In the genomic region with DNA sequence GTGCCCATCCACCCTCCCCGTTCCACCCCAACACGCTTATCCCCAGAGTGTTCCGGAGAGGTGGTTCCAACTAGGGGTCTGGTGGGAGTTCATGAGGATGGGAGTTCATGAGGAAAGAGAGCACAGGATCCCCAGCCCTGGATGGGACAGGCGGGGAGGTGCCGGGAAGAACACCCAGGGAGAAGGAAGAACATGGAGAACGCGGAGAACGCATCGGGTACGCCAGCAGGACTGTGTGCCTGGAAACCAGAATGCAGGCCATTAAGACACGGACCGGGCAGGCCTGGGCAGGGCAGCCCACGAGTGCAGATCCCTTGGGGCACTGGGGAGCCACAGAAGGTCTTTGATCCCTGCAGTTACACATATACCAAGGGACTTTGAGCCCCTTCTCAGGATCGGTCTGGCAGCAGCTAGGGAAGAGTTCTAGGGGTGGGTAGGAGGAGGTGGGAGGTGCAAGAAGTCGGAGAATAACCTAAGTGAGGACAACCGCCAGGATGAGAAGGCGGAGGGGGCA, we compare ENCODE assay signal across 23 cellular contexts.
DNase-seq lines count a peak whose midpoint lies in the region; FAIRE-seq and TF ChIP-seq lines count a peak whose summit lies in the region.
"Had no signal": no experiment of that assay in that cellular context is flagged by ENCODE, and none has a peak within 500 bp of the region (broad histone marks: within the 10 kb centered on the region; RNA-seq: fewer than 3 reads in every experiment).

No MANE protein-coding gene starts in this region.

- no peaks in the 10 kb centered on the region for H3K36me3 ChIP-seq in astrocyte (ENCODE audit: insufficient read depth, low read length)
- no peaks in the 10 kb centered on the region for H3K36me3 ChIP-seq in neutrophil
- no peaks in the 10 kb centered on the region for H3K36me3 ChIP-seq in urinary bladder (ENCODE audit: insufficient read depth)
- H3K36me3 ChIP-seq in Karpas-422 (ENCODE audit: insufficient read depth, low read length): no peaks in the 10 kb centered on the region
- H3K36me3 ChIP-seq: ascending aorta had no signal

- TF ChIP-seq CTCF in HL-60 (IDR thresholded peaks at IDR 0.05; ENCODE audit: insufficient read depth, low read length) (no peak), astrocyte (IDR thresholded peaks at IDR 0.05; ENCODE audit: insufficient read depth, low read depth, low read length) (no peak), neutrophil (IDR thresholded peaks at IDR 0.05) (no peak)

- H3K4me2 ChIP-seq in astrocyte (ENCODE audit: low read length) (no peak overlapping the region), Karpas-422 (ENCODE audit: low read depth, low read length, poor library complexity, severe bottlenecking) (no peak overlapping the region)

- H3K27me3 ChIP-seq in HL-60 (ENCODE audit: insufficient read depth, poor library complexity, severe bottlenecking) (no peaks in the 10 kb centered on the region), astrocyte (ENCODE audit: insufficient read depth, low read length) (no peaks in the 10 kb centered on the region), neutrophil (no peaks in the 10 kb centered on the region), Karpas-422 (ENCODE audit: low read length) (no peaks in the 10 kb centered on the region)
- H3K27me3 ChIP-seq: ascending aorta had no signal

- H3K27ac Mint-ChIP-seq in astrocyte (ENCODE audit: unreplicated experiment): no peak overlapping the region
- H3K27ac Mint-ChIP-seq: activated naive CD4-positive, alpha-beta T cell treated with anti-CD3 and anti-CD28 coated beads, Interleukin-2, amount 50 U/mL, for 24 hours; CD4-positive, alpha-beta T cell; nephron progenitor cell had no signal

- no peak for FAIRE-seq in astrocyte (lab: Jason Lieb, UNC)
- FAIRE-seq: islet of Langerhans, small intestine had no signal

- no peaks in the 10 kb centered on the region for H3K4me1 Mint-ChIP-seq in astrocyte (ENCODE audit: low read depth, unreplicated experiment)
- H3K4me1 Mint-ChIP-seq: activated naive CD4-positive, alpha-beta T cell treated with anti-CD3 and anti-CD28 coated beads, Interleukin-2, amount 50 U/mL, for 24 hours had no signal

- H3K9ac ChIP-seq in astrocyte (ENCODE audit: low read length) (peak overlapping the region; percentile 61), Karpas-422 (ENCODE audit: low read length) (no peak overlapping the region)

- H3K79me2 ChIP-seq in astrocyte (ENCODE audit: insufficient read depth, low read length) (no peaks in the 10 kb centered on the region), Karpas-422 (ENCODE audit: low read length) (no peaks in the 10 kb centered on the region)

- no peaks in the 10 kb centered on the region for H3K36me3 Mint-ChIP-seq in astrocyte (ENCODE audit: low read depth, unreplicated experiment)
- H3K36me3 Mint-ChIP-seq: activated naive CD4-positive, alpha-beta T cell treated with anti-CD3 and anti-CD28 coated beads, Interleukin-2, amount 50 U/mL, for 24 hours had no signal

- H3K4me1 ChIP-seq in astrocyte (ENCODE audit: insufficient read depth, low read length) (peaks cover 12% of the 10 kb centered on the region), neutrophil (ENCODE audit: control insufficient read depth in 1 of 2, insufficient read depth in 1 of 2, low read depth in 1 of 2, low read length in 1 of 2) (peaks cover 23 to 31% of the 10 kb centered on the region in 2 experiments), urinary bladder (ENCODE audit: insufficient read depth) (no peaks in the 10 kb centered on the region), Karpas-422 (ENCODE audit: low read length) (no peaks in the 10 kb centered on the region)
- H3K4me1 ChIP-seq: ascending aorta had no signal

- no peaks in the 10 kb centered on the region for H3K9me3 Mint-ChIP-seq in astrocyte (ENCODE audit: unreplicated experiment)
- H3K9me3 Mint-ChIP-seq: activated naive CD4-positive, alpha-beta T cell treated with anti-CD3 and anti-CD28 coated beads, Interleukin-2, amount 50 U/mL, for 24 hours; CD4-positive, alpha-beta T cell had no signal

- H3K4me3 ChIP-seq in HL-60 (replicated peaks; ENCODE audit: insufficient read depth, low read length): no peak overlapping the region
- H3K4me3 ChIP-seq in astrocyte (ENCODE audit: insufficient read depth, low read depth, low read length): no peak overlapping the region
- H3K4me3 ChIP-seq in neutrophil (ENCODE audit: low read depth in 1 of 2, low read length in 1 of 2): peak overlapping the region in 1 of 2 experiments; percentile 64
- H3K4me3 ChIP-seq in urinary bladder (ENCODE audit: low read depth, low read length): no peak overlapping the region
- no peak overlapping the region for H3K4me3 ChIP-seq in Karpas-422 (ENCODE audit: low read length)
- H3K4me3 ChIP-seq: ascending aorta had no signal

- DNase-seq in HL-60 (ENCODE audit: low read depth in 1 of 2, low spot score in 1 of 2) (no peak), astrocyte (ENCODE audit: low read depth) (no peak), NCI-H2171 (lab: John Stamatoyannopoulos, UW) (no peak), NCI-H1694 (lab: John Stamatoyannopoulos, UW) (no peak), Karpas-422 (no peak)
- DNase-seq: activated CD4-positive, alpha-beta T cell treated with anti-CD3 and anti-CD28 coated beads, Interleukin-2, amount 50 U/mL, for 4 hours; activated CD4-positive, CD25-positive, alpha-beta regulatory T cell; activated CD8-positive, alpha-beta memory T cell treated with anti-CD3 and anti-CD28 coated beads, Interleukin-2, amount 50 U/mL, for 4 hours; CD4-positive, alpha-beta T cell; DMS 273 treated with DMSO at 0.1 percent for 48 hours; left ventricle myocardium superior; midbrain; MM.1S; NCI-H146; NCI-H510A treated with DMSO at 0.1 percent for 48 hours; nephron progenitor cell; small intestine; SW 1271 had no signal

- H3K9me3 ChIP-seq in astrocyte (ENCODE audit: insufficient read depth, low read depth, low read length) (peaks cover under 1% of the 10 kb centered on the region), neutrophil (no peaks in the 10 kb centered on the region), Karpas-422 (ENCODE audit: low read length) (no peaks in the 10 kb centered on the region)
- H3K9me3 ChIP-seq: ascending aorta had no signal

- no peaks in the 10 kb centered on the region for H3K9me2 ChIP-seq in Karpas-422 (replicated peaks; ENCODE audit: insufficient read depth, low read length)

- peak overlapping the region; percentile 99 for H3K27ac ChIP-seq in HL-60 (replicated peaks)
- H3K27ac ChIP-seq in astrocyte (ENCODE audit: low read depth, low read length): peak overlapping the region; percentile 67
- peak overlapping the region; percentile 94 for H3K27ac ChIP-seq in neutrophil
- peak overlapping the region; percentile 68 for H3K27ac ChIP-seq in urinary bladder (ENCODE audit: low read depth)
- H3K27ac ChIP-seq in Karpas-422 (ENCODE audit: low read length): no peak overlapping the region
- H3K27ac ChIP-seq: ascending aorta had no signal

- H2AFZ ChIP-seq in astrocyte (ENCODE audit: low read depth, low read length): no peak overlapping the region
- no peak overlapping the region for H2AFZ ChIP-seq in Karpas-422 (ENCODE audit: low read length)

- WGBS in urinary bladder: 92% methylated on average over 17 of the region's 17 CpGs

- no peak overlapping the region for H3K4me3 Mint-ChIP-seq in astrocyte (ENCODE audit: unreplicated experiment)
- H3K4me3 Mint-ChIP-seq: activated naive CD4-positive, alpha-beta T cell treated with anti-CD3 and anti-CD28 coated beads, Interleukin-2, amount 50 U/mL, for 24 hours; CD4-positive, alpha-beta T cell; nephron progenitor cell had no signal

- no peaks in the 10 kb centered on the region for H4K20me1 ChIP-seq in astrocyte (ENCODE audit: insufficient read depth, low read length)
- H4K20me1 ChIP-seq in Karpas-422 (ENCODE audit: insufficient read depth, low read depth, low read length): no peaks in the 10 kb centered on the region

- peaks cover 33% of the 10 kb centered on the region for H3K27me3 Mint-ChIP-seq in astrocyte (ENCODE audit: low read depth, unreplicated experiment)
- H3K27me3 Mint-ChIP-seq: activated naive CD4-positive, alpha-beta T cell treated with anti-CD3 and anti-CD28 coated beads, Interleukin-2, amount 50 U/mL, for 24 hours; CD4-positive, alpha-beta T cell had no signal
